ENCODE assay signal across 11 cellular contexts in genomic region chr9:129319076-129319937, GRCh38.
A peak's percentile ranks its signal among the peaks of the same experiment; 100 is the strongest.
DNase-seq lines count a peak whose midpoint lies in the region; ATAC-seq and TF ChIP-seq lines count a peak whose summit lies in the region.
"Had no signal": no experiment of that assay in that cellular context is flagged by ENCODE, and none has a peak within 500 bp of the region (broad histone marks: within the 10 kb centered on the region; RNA-seq: fewer than 3 reads in every experiment).

No MANE protein-coding gene starts in this region.

- no peaks in the 10 kb centered on the region for H3K36me3 Mint-ChIP-seq in activated naive CD8-positive, alpha-beta T cell treated with anti-CD3 and anti-CD28 coated beads, Interleukin-2, amount 10 ng/mL, durations not matched to agents 7 days and 5 days
- H3K36me3 Mint-ChIP-seq in activated naive CD8-positive, alpha-beta T cell treated with anti-CD3 and anti-CD28 coated beads for 36 hours: no peaks in the 10 kb centered on the region
- H3K36me3 Mint-ChIP-seq in endodermal cell (ENCODE audit: low read depth): no peaks in the 10 kb centered on the region

- H3K23ac ChIP-seq in neuronal stem cell (ENCODE audit: low read depth, low read length, poor library complexity): no peak overlapping the region

- H3K27ac Mint-ChIP-seq in activated naive CD8-positive, alpha-beta T cell treated with anti-CD3 and anti-CD28 coated beads, Interleukin-2, amount 10 ng/mL, durations not matched to agents 7 days and 5 days: no peak overlapping the region
- H3K27ac Mint-ChIP-seq in activated naive CD8-positive, alpha-beta T cell treated with anti-CD3 and anti-CD28 coated beads for 36 hours: no peak overlapping the region
- no peak overlapping the region for H3K27ac Mint-ChIP-seq in endodermal cell

- no peak overlapping the region for H3K4me2 ChIP-seq in neuronal stem cell (ENCODE audit: insufficient read depth, low read length, poor library complexity, severe bottlenecking)

- peak; percentile 29 for DNase-seq in activated naive CD8-positive, alpha-beta T cell treated with anti-CD3 and anti-CD28 coated beads, Interleukin-2, amount 10 ng/mL, durations not matched to agents 7 days and 5 days
- DNase-seq in activated naive CD8-positive, alpha-beta T cell treated with anti-CD3 and anti-CD28 coated beads for 36 hours: no peak
- DNase-seq in endodermal cell (peak; percentile 39), neuronal stem cell (ENCODE audit: low spot score) (no peak), upper lobe of right lung (peak; percentile 63), NCI-H1694 treated with DMSO at 0.1 percent for 48 hours (lab: John Stamatoyannopoulos, UW) (no peak), HT-29 (ENCODE audit: low spot score) (no peak)
- DNase-seq in activated naive CD4-positive, alpha-beta T cell treated with anti-CD3 and anti-CD28 coated beads, Interleukin-2, amount 50 U/mL, for 16 hours: no peak
- DNase-seq: BE2C; NCI-H345; stimulated activated CD4-positive, alpha-beta T cell treated with anti-CD3 and anti-CD28 coated beads, Interleukin-4, amount 100 ng/mL, for 4 hours had no signal

- no peaks in the 10 kb centered on the region for H3K9me3 Mint-ChIP-seq in activated naive CD8-positive, alpha-beta T cell treated with anti-CD3 and anti-CD28 coated beads, Interleukin-2, amount 10 ng/mL, durations not matched to agents 7 days and 5 days
- H3K9me3 Mint-ChIP-seq in activated naive CD8-positive, alpha-beta T cell treated with anti-CD3 and anti-CD28 coated beads for 36 hours: no peaks in the 10 kb centered on the region
- H3K9me3 Mint-ChIP-seq in endodermal cell: no peaks in the 10 kb centered on the region

- H3K9ac ChIP-seq in endodermal cell (ENCODE audit: extremely low read depth, low read length, poor library complexity, severe bottlenecking): no peak overlapping the region
- no peak overlapping the region for H3K9ac ChIP-seq in neuronal stem cell (ENCODE audit: low read depth, low read length, poor library complexity)

- H3K18ac ChIP-seq in neuronal stem cell (ENCODE audit: low read length): peak overlapping the region; percentile 11

- H3K4me1 ChIP-seq in endodermal cell (ENCODE audit: control insufficient read depth, insufficient read depth, low read length) (no peaks in the 10 kb centered on the region), neuronal stem cell (ENCODE audit: control insufficient read depth in 2 of 2, insufficient read depth in 1 of 2, low read depth in 1 of 2, low read length in 2 of 2) (peaks cover 18 to 33% of the 10 kb centered on the region in 2 donors), upper lobe of right lung (peaks cover 65% of the 10 kb centered on the region)

- intact Hi-C loops in upper lobe of right lung (cut with DNase I): no loop called here

- no peak overlapping the region for H4K91ac ChIP-seq in neuronal stem cell (ENCODE audit: low read depth, low read length, poor library complexity)

- H3K27me3 Mint-ChIP-seq in activated naive CD8-positive, alpha-beta T cell treated with anti-CD3 and anti-CD28 coated beads, Interleukin-2, amount 10 ng/mL, durations not matched to agents 7 days and 5 days: peaks cover 6% of the 10 kb centered on the region
- H3K27me3 Mint-ChIP-seq in activated naive CD8-positive, alpha-beta T cell treated with anti-CD3 and anti-CD28 coated beads for 36 hours: no peaks in the 10 kb centered on the region
- H3K27me3 Mint-ChIP-seq in endodermal cell (ENCODE audit: insufficient read depth): no peaks in the 10 kb centered on the region

- H3K9me3 ChIP-seq in endodermal cell (ENCODE audit: control insufficient read depth, low read length): no peaks in the 10 kb centered on the region
- H3K9me3 ChIP-seq in neuronal stem cell (replicated peaks in 1 of 2; ENCODE audit: control insufficient read depth in 2 of 2, insufficient read depth in 1 of 2, low read depth in 1 of 2, low read length in 2 of 2): no peaks in the 10 kb centered on the region
- no peaks in the 10 kb centered on the region for H3K9me3 ChIP-seq in upper lobe of right lung
- H3K9me3 ChIP-seq: BE2C had no signal

- H3K27me3 ChIP-seq in endodermal cell (ENCODE audit: control insufficient read depth, insufficient read depth, low read length, poor library complexity, severe bottlenecking): no peaks in the 10 kb centered on the region
- H3K27me3 ChIP-seq in neuronal stem cell (ENCODE audit: control insufficient read depth in 3 of 3, insufficient read depth in 3 of 3, low read depth in 1 of 3, low read length in 3 of 3): no peaks in the 10 kb centered on the region
- no peaks in the 10 kb centered on the region for H3K27me3 ChIP-seq in upper lobe of right lung
- H3K27me3 ChIP-seq: BE2C had no signal

- 91 to 96% methylated on average over 15 to 30 of the region's 30 CpGs for WGBS in endodermal cell (ENCODE audit: insufficient coverage in 1 of 2, insufficient read length in 1 of 2), 2 experiments
- no CpG with 5 or more reads among the region's 30 CpGs for WGBS in neuronal stem cell (ENCODE audit: extremely low coverage in 2 of 2, insufficient read length in 2 of 2, insufficient replicate concordance in 1 of 2), 2 donors

- H3K4me1 Mint-ChIP-seq in activated naive CD8-positive, alpha-beta T cell treated with anti-CD3 and anti-CD28 coated beads, Interleukin-2, amount 10 ng/mL, durations not matched to agents 7 days and 5 days: peaks cover 6% of the 10 kb centered on the region
- peaks cover 20% of the 10 kb centered on the region for H3K4me1 Mint-ChIP-seq in activated naive CD8-positive, alpha-beta T cell treated with anti-CD3 and anti-CD28 coated beads for 36 hours
- H3K4me1 Mint-ChIP-seq in endodermal cell: peaks cover 6% of the 10 kb centered on the region

- H2BK120ac ChIP-seq in neuronal stem cell (ENCODE audit: low read depth, low read length): peak overlapping the region; percentile 28

- H3K27ac ChIP-seq in endodermal cell (ENCODE audit: low read depth, low read length) (no peak overlapping the region), neuronal stem cell (replicated peaks; ENCODE audit: low read length) (no peak overlapping the region), upper lobe of right lung (peak overlapping the region; percentile 90)

- H2BK5ac ChIP-seq in neuronal stem cell (ENCODE audit: low read length): no peak overlapping the region

- no peak overlapping the region for H2AFZ ChIP-seq in neuronal stem cell (ENCODE audit: low read length)

- no peak overlapping the region for H3K4ac ChIP-seq in neuronal stem cell (ENCODE audit: low read length)

- peak overlapping the region; percentile 90 for H2AK5ac ChIP-seq in neuronal stem cell (ENCODE audit: low read depth, low read length)

- no peaks in the 10 kb centered on the region for H3K79me1 ChIP-seq in neuronal stem cell (ENCODE audit: low read depth, low read length)

- H2BK15ac ChIP-seq in neuronal stem cell (ENCODE audit: low read length): peak overlapping the region; percentile 84

- no peak overlapping the region for H4K8ac ChIP-seq in neuronal stem cell (ENCODE audit: low read depth, low read length)

- H3K4me3 Mint-ChIP-seq in activated naive CD8-positive, alpha-beta T cell treated with anti-CD3 and anti-CD28 coated beads, Interleukin-2, amount 10 ng/mL, durations not matched to agents 7 days and 5 days: no peak overlapping the region
- H3K4me3 Mint-ChIP-seq in activated naive CD8-positive, alpha-beta T cell treated with anti-CD3 and anti-CD28 coated beads for 36 hours: no peak overlapping the region
- no peak overlapping the region for H3K4me3 Mint-ChIP-seq in endodermal cell

- no peak overlapping the region for H2BK12ac ChIP-seq in neuronal stem cell (ENCODE audit: low read length)

- POLR2A ChIA-PET in activated naive CD8-positive, alpha-beta T cell treated with anti-CD3 and anti-CD28 coated beads, Interleukin-2, amount 10 ng/mL, durations not matched to agents 7 days and 5 days (lab: Charles Lee): interaction anchor here (0.8 to 1.9 kb wide), 7 partner anchors 9 to 267 kb away, joined by 3 to 8 read pairs (median 4); partner anchors contain the start of gene IER5L

- TF ChIP-seq CTCF in endodermal cell (conservative IDR thresholded peaks at IDR 0.05) (no peak), upper lobe of right lung (IDR thresholded peaks at IDR 0.05) (no peak)

- ATAC-seq in activated naive CD8-positive, alpha-beta T cell treated with anti-CD3 and anti-CD28 coated beads, Interleukin-2, amount 10 ng/mL, durations not matched to agents 7 days and 5 days (ENCODE audit: low read depth): no peak
- no peak for ATAC-seq in upper lobe of right lung

- no peaks in the 10 kb centered on the region for H3K36me3 ChIP-seq in endodermal cell (ENCODE audit: control insufficient read depth, insufficient read depth, low read length)
- no peaks in the 10 kb centered on the region for H3K36me3 ChIP-seq in neuronal stem cell (replicated peaks in 1 of 2; ENCODE audit: control insufficient read depth in 2 of 2, insufficient read depth in 2 of 2, low read length in 2 of 2)
- no peaks in the 10 kb centered on the region for H3K36me3 ChIP-seq in upper lobe of right lung
- H3K36me3 ChIP-seq: BE2C had no signal

- no peak overlapping the region for H3K4me3 ChIP-seq in endodermal cell (ENCODE audit: low read length)
- no peak overlapping the region for H3K4me3 ChIP-seq in neuronal stem cell (ENCODE audit: low read length in 2 of 2)
- no peak overlapping the region for H3K4me3 ChIP-seq in upper lobe of right lung

- H3K14ac ChIP-seq in neuronal stem cell (ENCODE audit: low read length): no peak overlapping the region

Comparison
In these comparisons a context has a peak if more than half of its experiments do, and no peak if none do; other contexts are left out.
1. DNase-seq: peak in activated naive CD8-positive, alpha-beta T cell treated with anti-CD3 and anti-CD28 coated beads, Interleukin-2, amount 10 ng/mL, durations not matched to agents 7 days and 5 days (single experiment), endodermal cell (single experiment) and upper lobe of right lung (single experiment); none in activated naive CD8-positive, alpha-beta T cell treated with anti-CD3 and anti-CD28 coated beads for 36 hours (single experiment), neuronal stem cell (single experiment), activated naive CD4-positive, alpha-beta T cell treated with anti-CD3 and anti-CD28 coated beads, Interleukin-2, amount 50 U/mL, for 16 hours (single experiment), NCI-H1694 treated with DMSO at 0.1 percent for 48 hours (single experiment) and HT-29 (single experiment).